ENCODE assay signal across 1 cellular context in genomic region chr4:8252301-8253173, GRCh38.
A peak's percentile ranks its signal among the peaks of the same experiment; 100 is the strongest.
TF ChIP-seq lines count a peak whose summit lies in the region.

No MANE protein-coding gene starts in this region.

TF ChIP-seq in K562, 482 proteins besides CTCF, POLR2A, EP300 and RAD21 (continued from another document and continues in another):
- TF ChIP-seq, protein P1, sequence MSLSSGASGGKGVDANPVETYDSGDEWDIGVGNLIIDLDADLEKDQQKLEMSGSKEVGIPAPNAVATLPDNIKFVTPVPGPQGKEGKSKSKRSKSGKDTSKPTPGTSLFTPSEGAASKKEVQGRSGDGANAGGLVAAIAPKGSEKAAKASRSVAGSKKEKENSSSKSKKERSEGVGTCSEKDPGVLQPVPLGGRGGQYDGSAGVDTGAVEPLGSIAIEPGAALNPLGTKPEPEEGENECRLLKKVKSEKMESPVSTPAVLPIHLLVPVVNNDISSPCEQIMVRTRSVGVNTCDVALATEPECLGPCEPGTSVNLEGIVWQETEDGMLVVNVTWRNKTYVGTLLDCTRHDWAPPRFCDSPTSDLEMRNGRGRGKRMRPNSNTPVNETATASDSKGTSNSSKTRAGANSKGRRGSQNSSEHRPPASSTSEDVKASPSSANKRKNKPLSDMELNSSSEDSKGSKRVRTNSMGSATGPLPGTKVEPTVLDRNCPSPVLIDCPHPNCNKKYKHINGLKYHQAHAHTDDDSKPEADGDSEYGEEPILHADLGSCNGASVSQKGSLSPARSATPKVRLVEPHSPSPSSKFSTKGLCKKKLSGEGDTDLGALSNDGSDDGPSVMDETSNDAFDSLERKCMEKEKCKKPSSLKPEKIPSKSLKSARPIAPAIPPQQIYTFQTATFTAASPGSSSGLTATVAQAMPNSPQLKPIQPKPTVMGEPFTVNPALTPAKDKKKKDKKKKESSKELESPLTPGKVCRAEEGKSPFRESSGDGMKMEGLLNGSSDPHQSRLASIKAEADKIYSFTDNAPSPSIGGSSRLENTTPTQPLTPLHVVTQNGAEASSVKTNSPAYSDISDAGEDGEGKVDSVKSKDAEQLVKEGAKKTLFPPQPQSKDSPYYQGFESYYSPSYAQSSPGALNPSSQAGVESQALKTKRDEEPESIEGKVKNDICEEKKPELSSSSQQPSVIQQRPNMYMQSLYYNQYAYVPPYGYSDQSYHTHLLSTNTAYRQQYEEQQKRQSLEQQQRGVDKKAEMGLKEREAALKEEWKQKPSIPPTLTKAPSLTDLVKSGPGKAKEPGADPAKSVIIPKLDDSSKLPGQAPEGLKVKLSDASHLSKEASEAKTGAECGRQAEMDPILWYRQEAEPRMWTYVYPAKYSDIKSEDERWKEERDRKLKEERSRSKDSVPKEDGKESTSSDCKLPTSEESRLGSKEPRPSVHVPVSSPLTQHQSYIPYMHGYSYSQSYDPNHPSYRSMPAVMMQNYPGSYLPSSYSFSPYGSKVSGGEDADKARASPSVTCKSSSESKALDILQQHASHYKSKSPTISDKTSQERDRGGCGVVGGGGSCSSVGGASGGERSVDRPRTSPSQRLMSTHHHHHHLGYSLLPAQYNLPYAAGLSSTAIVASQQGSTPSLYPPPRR (CRISPR knock-in tag; IDR thresholded peaks at IDR 0.05; ENCODE audit: borderline replicate concordance), result no peak
- peak; percentile 18; the same call in 1 of the 2 replicates for TF ChIP-seq NR2C1 (IDR thresholded peaks at IDR 0.05)
- TF ChIP-seq NR2C1 (tag; IDR thresholded peaks at IDR 0.05), result peak; percentile 82
- TF ChIP-seq MAZ (CRISPR knock-in tag; conservative IDR thresholded peaks at IDR 0.05 in 1 of 2, IDR thresholded peaks at IDR 0.05 in 1 of 2), result peak; percentile 56 to 73; a peak in 3 of 4 replicates
- 0 out of 2 replicates have a peak, but pooled peaks have one; percentile 42 for TF ChIP-seq MYNN (IDR thresholded peaks at IDR 0.05)
- TF ChIP-seq MYNN (CRISPR knock-in tag; IDR thresholded peaks at IDR 0.05), result no peak
- no peak for TF ChIP-seq NFE2L1 (tag; IDR thresholded peaks at IDR 0.05; ENCODE audit: borderline replicate concordance, low read depth)
- peak; percentile 84 for TF ChIP-seq RBBP5 (IDR thresholded peaks at IDR 0.05; ENCODE audit: borderline replicate concordance, insufficient read depth, low read length, poor library complexity, severe bottlenecking)
- peak; percentile 97 for TF ChIP-seq RNF2 (IDR thresholded peaks at IDR 0.05)
- peak; percentile 86 for TF ChIP-seq CEBPB (tag; IDR thresholded peaks at IDR 0.05)
- peak; percentile 79; the same call in 1 of the 2 replicates for TF ChIP-seq SMARCE1 (IDR thresholded peaks at IDR 0.05)
- peak; percentile 83; the same call in 1 of the 2 replicates for TF ChIP-seq ZBTB17 (CRISPR knock-in tag; IDR thresholded peaks at IDR 0.05)
- TF ChIP-seq ESRRA (IDR thresholded peaks at IDR 0.05; ENCODE audit: borderline replicate concordance, low read depth), result peak; percentile 96
- peak; percentile 99 for TF ChIP-seq LEF1 (IDR thresholded peaks at IDR 0.05)
- peak; percentile 96 for TF ChIP-seq ZNF589 (CRISPR knock-in tag; IDR thresholded peaks at IDR 0.05; ENCODE audit: low read depth)
- 0 out of 2 replicates have a peak, but pooled peaks have one; percentile 46 for TF ChIP-seq JUN (IDR thresholded peaks at IDR 0.05; ENCODE audit: borderline replicate concordance, low read depth, low read length)
- no peak for TF ChIP-seq JUN (CRISPR knock-in tag; IDR thresholded peaks at IDR 0.05; ENCODE audit: borderline replicate concordance)
- TF ChIP-seq, protein P2, sequence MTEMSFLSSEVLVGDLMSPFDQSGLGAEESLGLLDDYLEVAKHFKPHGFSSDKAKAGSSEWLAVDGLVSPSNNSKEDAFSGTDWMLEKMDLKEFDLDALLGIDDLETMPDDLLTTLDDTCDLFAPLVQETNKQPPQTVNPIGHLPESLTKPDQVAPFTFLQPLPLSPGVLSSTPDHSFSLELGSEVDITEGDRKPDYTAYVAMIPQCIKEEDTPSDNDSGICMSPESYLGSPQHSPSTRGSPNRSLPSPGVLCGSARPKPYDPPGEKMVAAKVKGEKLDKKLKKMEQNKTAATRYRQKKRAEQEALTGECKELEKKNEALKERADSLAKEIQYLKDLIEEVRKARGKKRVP (CRISPR knock-in tag; IDR thresholded peaks at IDR 0.05), result peak; percentile 63; the same call in 1 of the 2 replicates
- TF ChIP-seq ARNT (IDR thresholded peaks at IDR 0.05), result peak in 1 of 2 experiments; percentile 82; a peak in 1 of 4 replicates
- TF ChIP-seq NR2C2 (CRISPR knock-in tag; IDR thresholded peaks at IDR 0.05), result no peak
- peak; percentile 86 for TF ChIP-seq NR2C2 (tag; IDR thresholded peaks at IDR 0.05)
- TF ChIP-seq TAL1 (IDR thresholded peaks at IDR 0.05), result peak; percentile 76
- no peak for TF ChIP-seq CTCFL (IDR thresholded peaks at IDR 0.05; ENCODE audit: borderline replicate concordance, insufficient read depth, low read depth, low read length, poor library complexity, severe bottlenecking)
- peak; percentile 91 for TF ChIP-seq CREM (IDR thresholded peaks at IDR 0.05; ENCODE audit: low read depth)
- peak; percentile 45; the same call in 1 of the 2 replicates for TF ChIP-seq STAT5A (IDR thresholded peaks at IDR 0.05; ENCODE audit: borderline replicate concordance, low read length)
- TF ChIP-seq ZNF785 (CRISPR knock-in tag; IDR thresholded peaks at IDR 0.05), result no peak
- no peak for TF ChIP-seq ZSCAN32 (CRISPR knock-in tag; IDR thresholded peaks at IDR 0.05)
- TF ChIP-seq CBFB (CRISPR knock-in tag; IDR thresholded peaks at IDR 0.05), result peak; percentile 99
- TF ChIP-seq ZBTB2 (IDR thresholded peaks at IDR 0.05), result no peak
- TF ChIP-seq NFE2 (IDR thresholded peaks at IDR 0.05; ENCODE audit: low read depth), result peak; percentile 44; the same call in 1 of the 2 replicates
- TF ChIP-seq ZBTB12 (CRISPR knock-in tag; IDR thresholded peaks at IDR 0.05), result peak; percentile 84
- TF ChIP-seq BDP1 (IDR thresholded peaks at IDR 0.05; ENCODE audit: insufficient read depth, insufficient read length), result no peak
- peak in 1 of 2 experiments; percentile 80 for TF ChIP-seq AFF1 (IDR thresholded peaks at IDR 0.05; ENCODE audit: low read depth in 1 of 2, partially characterized antibody in 2 of 2)
- TF ChIP-seq MTA1 (IDR thresholded peaks at IDR 0.05; ENCODE audit: borderline replicate concordance), result peak; percentile 52; the same call in 1 of the 2 replicates
- TF ChIP-seq CTBP1 (IDR thresholded peaks at IDR 0.05; ENCODE audit: borderline replicate concordance), result peak; percentile 87
- no peak for TF ChIP-seq ZNF23 (CRISPR knock-in tag; IDR thresholded peaks at IDR 0.05)
- TF ChIP-seq E2F5 (CRISPR knock-in tag; IDR thresholded peaks at IDR 0.05), result no peak
- no peak for TF ChIP-seq TFE3 (CRISPR knock-in tag; IDR thresholded peaks at IDR 0.05)
- peak; percentile 80 for TF ChIP-seq KLF16 (IDR thresholded peaks at IDR 0.05)
- peak; percentile 46 for TF ChIP-seq E2F8 (IDR thresholded peaks at IDR 0.05; ENCODE audit: low read depth, partially characterized antibody)
- TF ChIP-seq ZEB2 (IDR thresholded peaks at IDR 0.05), result peak; percentile 50; the same call in 1 of the 2 replicates
- TF ChIP-seq NFIX (CRISPR knock-in tag; IDR thresholded peaks at IDR 0.05; ENCODE audit: low read depth), result no peak
